Comparison of ENCODE assay signal across 24 cellular contexts in genomic region chr7:137282043-137282442, GRCh38.
DNase-seq lines count a peak whose midpoint lies in the region; ATAC-seq and TF ChIP-seq lines count a peak whose summit lies in the region.
"Had no signal": no experiment of that assay in that cellular context is flagged by ENCODE, and none has a peak within 500 bp of the region (broad histone marks: within the 10 kb centered on the region; RNA-seq: fewer than 3 reads in every experiment).

No MANE protein-coding gene starts in this region.

- no peaks in the 10 kb centered on the region for H3K36me3 ChIP-seq in BJ (ENCODE audit: control insufficient read depth, insufficient read depth, low read length)
- no peaks in the 10 kb centered on the region for H3K36me3 ChIP-seq in colonic mucosa
- H3K36me3 ChIP-seq: BLaER1 treated with 17β-estradiol and CSF1 and Interleukin-3, amounts not matched to agents 10 nM and 100 nM; SJCRH30 had no signal

- peaks cover 0 to 5% of the 10 kb centered on the region in 2 donors for H3K9me3 Mint-ChIP-seq in effector memory CD8-positive, alpha-beta T cell

- H3K27ac ChIP-seq in colonic mucosa, result no peak overlapping the region
- H3K27ac ChIP-seq: BLaER1 treated with 17β-estradiol and CSF1 and Interleukin-3, amounts not matched to agents 10 nM and 100 nM; PC-9; SJCRH30 had no signal

- H3K27me3 Mint-ChIP-seq in effector memory CD8-positive, alpha-beta T cell, result no peaks in the 10 kb centered on the region
- H3K27me3 Mint-ChIP-seq: CD4-positive, alpha-beta memory T cell had no signal

- TF ChIP-seq CTCF in BJ (IDR thresholded peaks at IDR 0.05; ENCODE audit: insufficient read depth, low read depth, low read length), result no peak
- TF ChIP-seq CTCF in GM10266 (IDR thresholded peaks at IDR 0.05; ENCODE audit: control insufficient read depth, insufficient read depth, low read depth, missing control alignments), result no peak
- no peak for TF ChIP-seq CTCF in colonic mucosa (IDR thresholded peaks at IDR 0.05)

- no peak overlapping the region for H3K27ac Mint-ChIP-seq in effector memory CD8-positive, alpha-beta T cell
- H3K27ac Mint-ChIP-seq: CD4-positive, alpha-beta memory T cell had no signal

- no peaks in the 10 kb centered on the region for H3K9me3 ChIP-seq in colonic mucosa
- H3K9me3 ChIP-seq: BLaER1 treated with 17β-estradiol and CSF1 and Interleukin-3, amounts not matched to agents 10 nM and 100 nM; SJCRH30 had no signal

- no peaks in the 10 kb centered on the region for H3K4me1 Mint-ChIP-seq in effector memory CD8-positive, alpha-beta T cell (ENCODE audit: low read depth in 2 of 2)
- H3K4me1 Mint-ChIP-seq: CD4-positive, alpha-beta memory T cell had no signal

- H3K4me1 ChIP-seq in colonic mucosa, result no peaks in the 10 kb centered on the region
- H3K4me1 ChIP-seq: BLaER1 treated with 17β-estradiol and CSF1 and Interleukin-3, amounts not matched to agents 10 nM and 100 nM; SJCRH30 had no signal

- H3K4me3 ChIP-seq in BJ (ENCODE audit: low read depth, low read length) (no peak overlapping the region), colonic mucosa (no peak overlapping the region)
- H3K4me3 ChIP-seq: BLaER1 treated with 17β-estradiol and CSF1 and Interleukin-3, amounts not matched to agents 10 nM and 100 nM; PC-9; SJCRH30 had no signal

- intact Hi-C loops in colonic mucosa (cut with DNase I), result no loop called here

- no peaks in the 10 kb centered on the region for H3K27me3 ChIP-seq in BJ (ENCODE audit: control insufficient read depth, insufficient read depth, low read length)
- no peaks in the 10 kb centered on the region for H3K27me3 ChIP-seq in colonic mucosa
- H3K27me3 ChIP-seq: BLaER1 treated with 17β-estradiol and CSF1 and Interleukin-3, amounts not matched to agents 10 nM and 100 nM; SJCRH30 had no signal

- DNase-seq in BJ (ENCODE audit: low read depth), result peak; percentile 9
- DNase-seq in amniotic epithelial cell (ENCODE audit: low read depth), result peak; percentile 23
- peak; percentile 72 for DNase-seq in fibroblast of peridontal ligament (ENCODE audit: extremely low read depth)
- no peak for DNase-seq in effector memory CD8-positive, alpha-beta T cell
- DNase-seq in GM10266 (ENCODE audit: extremely low spot score), result no peak
- DNase-seq in colonic mucosa, result no peak
- DNase-seq: CD4-positive, alpha-beta memory T cell; COR-L47; DMS53; KBM-7; MV-4-11; NCI-H1105; NCI-H1436 treated with DMSO at 0.1 percent for 48 hours; NCI-H1930; NCI-H2107; NCI-H526; NCI-H82; NK-92 treated with Interleukin-12 subunit alpha and Interleukin-12 subunit beta, amount 100 ng/mL, for 24 hours; PC-9; SJCRH30 had no signal

- ATAC-seq in effector memory CD8-positive, alpha-beta T cell (replicated peaks), result no peak
- no peak for ATAC-seq in HG03097 (IDR thresholded peaks at IDR 0.05; ENCODE audit: low FRiP score, unreplicated experiment)
- ATAC-seq: Right ventricle myocardium inferior, SK-N-SH treated with all-trans-retinoic acid at 6 μM for 48 hours had no signal

- H3K9ac ChIP-seq in colonic mucosa (ENCODE audit: low read depth in 2 of 2, low read length in 2 of 2), result no peak overlapping the region
- H3K9ac ChIP-seq: BLaER1 treated with 17β-estradiol and CSF1 and Interleukin-3, amounts not matched to agents 10 nM and 100 nM had no signal

- H3K4me3 Mint-ChIP-seq in effector memory CD8-positive, alpha-beta T cell, result no peak overlapping the region
- H3K4me3 Mint-ChIP-seq: CD4-positive, alpha-beta memory T cell had no signal

- CTCF ChIA-PET in BJ (lab: Yijun Ruan, JAX), result no interaction called here

- POLR2A ChIA-PET in BJ (lab: Charles Lee), result no interaction called here

- H3K36me3 Mint-ChIP-seq in effector memory CD8-positive, alpha-beta T cell (ENCODE audit: insufficient read depth), result peaks cover 3% of the 10 kb centered on the region
- H3K36me3 Mint-ChIP-seq: CD4-positive, alpha-beta memory T cell had no signal

Comparison
In these comparisons a context has a peak if more than half of its experiments do, and no peak if none do; other contexts are left out.
1. DNase-seq: peak in BJ (single experiment), amniotic epithelial cell (single experiment) and fibroblast of peridontal ligament (single experiment); none in effector memory CD8-positive, alpha-beta T cell (0 of 3), GM10266 (single experiment) and colonic mucosa (single experiment).